In genomic region chr11:94876645-94877445, GRCh38 we compare ENCODE assay signal across 8 cellular contexts.
A peak's percentile ranks its signal among the peaks of the same experiment; 100 is the strongest.
DNase-seq lines count a peak whose midpoint lies in the region; ATAC-seq, FAIRE-seq and TF ChIP-seq lines count a peak whose summit lies in the region.

No MANE protein-coding gene starts in this region.

- H3K27ac ChIP-seq in prostate gland (peak overlapping the region; percentile 58 to 67), uterus (peak overlapping the region; percentile 80 to 89)

- H3K36me3 ChIP-seq in prostate gland (no peaks in the 10 kb centered on the region), uterus (no peaks in the 10 kb centered on the region)

- H3K27me3 ChIP-seq in prostate gland (replicated peaks; ENCODE audit: insufficient read depth) (no peaks in the 10 kb centered on the region), uterus (no peaks in the 10 kb centered on the region)

- ATAC-seq in GM18519 (IDR thresholded peaks at IDR 0.05; ENCODE audit: low FRiP score, unreplicated experiment), result peak; percentile 97
- peak; percentile 89 for ATAC-seq in HG02798 (IDR thresholded peaks at IDR 0.05; ENCODE audit: poor library complexity, unreplicated experiment)

- intact Hi-C loops in head of caudate nucleus (cut with DNase I) (no loop called here), prostate gland (cut with DNase I) (loop anchor here (5.0 to 10.0 kb wide), 2 partner anchors 90 to 112 kb away; partner anchors contain the start of gene AMOTL1), uterus (cut with DNase I; ENCODE audit: low total_unique reads) (no loop called here)

- TF ChIP-seq POLR2A in prostate gland (IDR thresholded peaks at IDR 0.05) (no peak), uterus (IDR thresholded peaks at IDR 0.05) (no peak)

- DNase-seq in NOMO-1 treated with dmso at 0.1 percent for 144 hours (lab: John Stamatoyannopoulos, UW; ENCODE audit: unreplicated experiment) (peak; percentile 75), head of caudate nucleus (peak in 41 of 42 donors; percentile 13 to 80 (median 44)), prostate gland (ENCODE audit: low spot score) (peak; percentile 48), uterus (peak; percentile 86 to 90), D721Med (ENCODE audit: insufficient read length, low spot score) (no peak)
- peak; percentile 60 for DNase-seq in activated naive CD4-positive, alpha-beta T cell treated with anti-CD3 and anti-CD28 coated beads, Interleukin-2, amount 50 U/mL, for 16 hours

- FAIRE-seq in D721Med (lab: Jason Lieb, UNC), result no peak

- H3K4me1 ChIP-seq in prostate gland (replicated peaks) (no peaks in the 10 kb centered on the region), uterus (peaks cover 5 to 6% of the 10 kb centered on the region in 2 donors)

- peak in 1 of 4 experiments; percentile 32 for TF ChIP-seq CTCF in prostate gland (IDR thresholded peaks at IDR 0.05)
- peak; percentile 28 to 49 (median 30) for TF ChIP-seq CTCF in uterus (IDR thresholded peaks at IDR 0.05)
- TF ChIP-seq CTCF in D721Med (IDR thresholded peaks at IDR 0.05; ENCODE audit: insufficient read depth, missing control alignments), result no peak

- H3K4me3 ChIP-seq in prostate gland (no peak overlapping the region), uterus (no peak overlapping the region)

- no peaks in the 10 kb centered on the region for H3K9me3 ChIP-seq in prostate gland
- no peaks in the 10 kb centered on the region for H3K9me3 ChIP-seq in uterus

- 28% methylated on average over 12 of the region's 12 CpGs for WGBS in prostate gland
